ENCODE assay signal across 31 cellular contexts in genomic region chr4:8589831-8590545, GRCh38. TPM values are rescaled to one million over a fixed set of nuclear protein-coding genes. Genes with fewer than 3 reads are reported as not detected.
DNase-seq lines count a peak whose midpoint lies in the region; ATAC-seq and TF ChIP-seq lines count a peak whose summit lies in the region.
"Had no signal": no experiment of that assay in that cellular context is flagged by ENCODE, and none has a peak within 500 bp of the region (broad histone marks: within the 10 kb centered on the region; RNA-seq: fewer than 3 reads in every experiment).

No MANE protein-coding gene starts in this region.

- in situ Hi-C loops in ACHN (cut with HindIII; ENCODE audit: low pct_ligation_motif_present, low pct_unique_long_range_greater_than_20kb, low sequenced_read_pairs): no loop called here

- H3K36me3 ChIP-seq in RWPE2 (ENCODE audit: low read depth): no peaks in the 10 kb centered on the region
- H3K36me3 ChIP-seq: esophagus muscularis mucosa, stomach, upper lobe of right lung had no signal

- no peaks in the 10 kb centered on the region for H3K4me1 ChIP-seq in RWPE2 (ENCODE audit: insufficient read depth, poor library complexity, severe bottlenecking)
- H3K4me1 ChIP-seq: upper lobe of right lung had no signal

- peaks cover 13% of the 10 kb centered on the region for H3K27me3 ChIP-seq in RWPE2 (ENCODE audit: insufficient read depth, poor library complexity, severe bottlenecking)

- no peak overlapping the region for H3K27ac ChIP-seq in RWPE2 (ENCODE audit: poor library complexity, severe bottlenecking)
- H3K27ac ChIP-seq: C4-2B, esophagus muscularis mucosa, stomach, upper lobe of right lung had no signal

- no peak overlapping the region for H3K4me3 ChIP-seq in RWPE2 (ENCODE audit: severe bottlenecking)
- H3K4me3 ChIP-seq: esophagus muscularis mucosa, smooth muscle cell, stomach, upper lobe of right lung had no signal

- TF ChIP-seq CTCF in RWPE2 (IDR thresholded peaks at IDR 0.05; ENCODE audit: poor library complexity, severe bottlenecking): no peak

- DNase-seq in Daoy (ENCODE audit: low read depth) (peak; percentile 79), RWPE2 (ENCODE audit: low spot score) (peak; percentile 23), inferior parietal cortex (ENCODE audit: extremely low spot score) (peak; percentile 12), smooth muscle cell of the brain vasculature (ENCODE audit: low read depth, low spot score) (peak; percentile 61), ACHN (no peak), D341Med (ENCODE audit: low spot score) (no peak)
- DNase-seq: activated CD4-positive, CD25-positive, alpha-beta regulatory T cell treated with anti-CD3 and anti-CD28 coated beads, Interleukin-2, amount 50 U/mL, for 72 hours; activated CD8-positive, alpha-beta memory T cell treated with anti-CD3 and anti-CD28 coated beads for 24 hours; activated naive CD4-positive, alpha-beta T cell treated with anti-CD3 and anti-CD28 coated beads, Interleukin-2, amount 10 ng/mL, durations not matched to agents 7 days and 5 days; activated T-cell treated with anti-CD3 and anti-CD28 coated beads, Interleukin-2, amount 50 U/mL, for 4 hours; cerebellar nuclear complex; effector memory CD4-positive, alpha-beta T cell; GDM1; GOT3; Kasumi-1; left colon; NCI-H1105; NCI-H526; RPMI8226; stimulated activated CD4-positive, alpha-beta T cell treated with anti-CD3 and anti-CD28 coated beads, Interleukin-4, amount 100 ng/mL, for 24 hours; stomach; SW 1271 had no signal

- no peaks in the 10 kb centered on the region for H3K9me3 ChIP-seq in RWPE2 (ENCODE audit: severe bottlenecking)
- H3K9me3 ChIP-seq: esophagus muscularis mucosa, stomach, upper lobe of right lung had no signal

- ATAC-seq in RWPE2 (ENCODE audit: low read depth) (no peak), HG02623 (IDR thresholded peaks at IDR 0.05; ENCODE audit: unreplicated experiment) (no peak)
- ATAC-seq: activated T-cell treated with anti-CD3 and anti-CD28 coated beads, Interleukin-2, amount 50 U/mL, for 4 hours; left colon; naive thymus-derived CD8-positive, alpha-beta T cell; upper lobe of right lung had no signal

RNA-seq across cellular contexts. Expression of gene CPZ, which starts 2.6 kb away (rescaled TPM):
- 0.80 and 0.83 TPM in 2 replicates for total RNA-seq in Daoy (2014; rRNA removed; shearing (Covaris generic))
- total RNA-seq: activated T-cell treated with anti-CD3 and anti-CD28 coated beads, Interleukin-2, amount 50 U/mL, for 4 hours; naive thymus-derived CD8-positive, alpha-beta T cell; pulmonary artery endothelial cell had no signal

RNA-seq across cellular contexts. Expression of gene GPR78, which starts 9.8 kb away (rescaled TPM):
- not detected in 2 replicates for total RNA-seq in Daoy (2014; rRNA removed; shearing (Covaris generic))
- total RNA-seq: activated T-cell treated with anti-CD3 and anti-CD28 coated beads, Interleukin-2, amount 50 U/mL, for 4 hours; esophagus muscularis mucosa; glomerular endothelial cell; mesenteric fat pad; naive thymus-derived CD8-positive, alpha-beta T cell; pulmonary artery endothelial cell; smooth muscle cell had no signal

Comparison
In these comparisons a context has a peak if more than half of its experiments do, and no peak if none do; other contexts are left out.
1. DNase-seq: peak in Daoy (single experiment), RWPE2 (single experiment), inferior parietal cortex (single experiment) and smooth muscle cell of the brain vasculature (single experiment); none in ACHN (single experiment) and D341Med (single experiment).